Comparison of ENCODE assay signal across 19 cellular contexts in genomic region chr3:34183581-34184313, GRCh38.
DNase-seq lines count a peak whose midpoint lies in the region; ATAC-seq and TF ChIP-seq lines count a peak whose summit lies in the region.
"Had no signal": no experiment of that assay in that cellular context is flagged by ENCODE, and none has a peak within 500 bp of the region (broad histone marks: within the 10 kb centered on the region; RNA-seq: fewer than 3 reads in every experiment).

No MANE protein-coding gene starts in this region.

- peaks cover 8% of the 10 kb centered on the region for H3K4me1 Mint-ChIP-seq in mesothelial cell of epicardium
- H3K4me1 Mint-ChIP-seq: activated CD4-positive, alpha-beta T cell treated with anti-CD3 and anti-CD28 coated beads, Interleukin-2, amount 10 ng/mL, durations not matched to agents 7 days and 5 days had no signal

- no peak overlapping the region for H3K4me2 ChIP-seq in neuronal stem cell (ENCODE audit: insufficient read depth, low read length, poor library complexity, severe bottlenecking)

- no peak overlapping the region for H2AK5ac ChIP-seq in neuronal stem cell (ENCODE audit: low read depth, low read length)

- intact Hi-C loops in ascending aorta (cut with DNase I), result no loop called here

- H2BK15ac ChIP-seq in neuronal stem cell (ENCODE audit: low read length), result no peak overlapping the region

- H3K79me1 ChIP-seq in neuronal stem cell (ENCODE audit: low read depth, low read length), result no peaks in the 10 kb centered on the region

- peak overlapping the region; percentile 7 for H2AFZ ChIP-seq in neuronal stem cell (ENCODE audit: low read length)

- H3K4me3 ChIP-seq in neuronal stem cell (ENCODE audit: low read length in 2 of 2), result no peak overlapping the region
- no peak overlapping the region for H3K4me3 ChIP-seq in ascending aorta
- H3K4me3 ChIP-seq: pancreas, SK-N-MC, upper lobe of right lung had no signal

- H3K27me3 ChIP-seq in neuronal stem cell (ENCODE audit: control insufficient read depth in 3 of 3, insufficient read depth in 3 of 3, low read depth in 1 of 3, low read length in 3 of 3) (peaks cover 0 to 2% (median 0%) of the 10 kb centered on the region in 3 experiments), foreskin keratinocyte (no peaks in the 10 kb centered on the region), ascending aorta (no peaks in the 10 kb centered on the region)
- H3K27me3 ChIP-seq: BE2C, pancreas, upper lobe of right lung had no signal

- no peak overlapping the region for H3K9ac ChIP-seq in neuronal stem cell (ENCODE audit: low read depth, low read length, poor library complexity)

- no peak overlapping the region for H2BK120ac ChIP-seq in neuronal stem cell (ENCODE audit: low read depth, low read length)

- no peak overlapping the region for H3K4ac ChIP-seq in neuronal stem cell (ENCODE audit: low read length)

- H3K18ac ChIP-seq in neuronal stem cell (ENCODE audit: low read length), result no peak overlapping the region

- H4K8ac ChIP-seq in neuronal stem cell (ENCODE audit: low read depth, low read length), result no peak overlapping the region

- no peaks in the 10 kb centered on the region for H3K36me3 Mint-ChIP-seq in mesothelial cell of epicardium

- WGBS in neuronal stem cell (ENCODE audit: extremely low coverage in 2 of 2, insufficient read length in 2 of 2, insufficient replicate concordance in 1 of 2), 2 donors, result no CpG with 5 or more reads among the region's 10 CpGs

- H3K23ac ChIP-seq in neuronal stem cell (ENCODE audit: low read depth, low read length, poor library complexity), result no peak overlapping the region

- H3K27ac ChIP-seq in VCaP, result peak overlapping the region; percentile 87
- H3K27ac ChIP-seq in neuronal stem cell (replicated peaks; ENCODE audit: low read length), result no peak overlapping the region
- H3K27ac ChIP-seq in foreskin keratinocyte, result no peak overlapping the region
- H3K27ac ChIP-seq in ascending aorta, result no peak overlapping the region
- H3K27ac ChIP-seq: pancreas, SK-N-MC, upper lobe of right lung had no signal

- no peaks in the 10 kb centered on the region for H3K9me3 Mint-ChIP-seq in mesothelial cell of epicardium
- H3K9me3 Mint-ChIP-seq: activated CD4-positive, alpha-beta T cell treated with anti-CD3 and anti-CD28 coated beads, Interleukin-2, amount 10 ng/mL, durations not matched to agents 7 days and 5 days had no signal

- H3K14ac ChIP-seq in neuronal stem cell (ENCODE audit: low read length), result no peak overlapping the region

- TF ChIP-seq CTCF in VCaP (conservative IDR thresholded peaks at IDR 0.05), result no peak
- TF ChIP-seq CTCF in foreskin keratinocyte (conservative IDR thresholded peaks at IDR 0.05), result no peak
- TF ChIP-seq CTCF in ascending aorta (IDR thresholded peaks at IDR 0.05), result no peak
- no peak for TF ChIP-seq CTCF in mesothelial cell of epicardium (IDR thresholded peaks at IDR 0.05; ENCODE audit: unreplicated experiment)

- ATAC-seq in foreskin keratinocyte, result no peak
- ATAC-seq: left ventricle myocardium superior, pancreas, upper lobe of right lung had no signal

- no peaks in the 10 kb centered on the region for H3K36me3 ChIP-seq in neuronal stem cell (replicated peaks in 1 of 2; ENCODE audit: control insufficient read depth in 2 of 2, insufficient read depth in 2 of 2, low read length in 2 of 2)
- H3K36me3 ChIP-seq in ascending aorta, result no peaks in the 10 kb centered on the region
- H3K36me3 ChIP-seq: BE2C, pancreas, upper lobe of right lung had no signal

- H3K27me3 Mint-ChIP-seq in mesothelial cell of epicardium (ENCODE audit: low read depth), result peaks cover 17% of the 10 kb centered on the region

- H3K9me3 ChIP-seq in neuronal stem cell (replicated peaks in 1 of 2; ENCODE audit: control insufficient read depth in 2 of 2, insufficient read depth in 1 of 2, low read depth in 1 of 2, low read length in 2 of 2) (no peaks in the 10 kb centered on the region), ascending aorta (no peaks in the 10 kb centered on the region)
- H3K9me3 ChIP-seq: BE2C, pancreas, upper lobe of right lung had no signal

- no peaks in the 10 kb centered on the region for H3K4me1 ChIP-seq in neuronal stem cell (ENCODE audit: control insufficient read depth in 2 of 2, insufficient read depth in 1 of 2, low read depth in 1 of 2, low read length in 2 of 2)
- H3K4me1 ChIP-seq in foreskin keratinocyte, result no peaks in the 10 kb centered on the region
- no peaks in the 10 kb centered on the region for H3K4me1 ChIP-seq in ascending aorta
- H3K4me1 ChIP-seq: BE2C, pancreas, upper lobe of right lung had no signal

- no peak overlapping the region for H2BK12ac ChIP-seq in neuronal stem cell (ENCODE audit: low read length)

- no peak overlapping the region for H4K91ac ChIP-seq in neuronal stem cell (ENCODE audit: low read depth, low read length, poor library complexity)

- no peak overlapping the region for H2BK5ac ChIP-seq in neuronal stem cell (ENCODE audit: low read length)

- H3K27ac Mint-ChIP-seq in mesothelial cell of epicardium, result no peak overlapping the region
- H3K27ac Mint-ChIP-seq: activated CD4-positive, alpha-beta T cell treated with anti-CD3 and anti-CD28 coated beads, Interleukin-2, amount 10 ng/mL, durations not matched to agents 7 days and 5 days had no signal

- H3K4me3 Mint-ChIP-seq in mesothelial cell of epicardium, result no peak overlapping the region
- H3K4me3 Mint-ChIP-seq: activated CD4-positive, alpha-beta T cell treated with anti-CD3 and anti-CD28 coated beads, Interleukin-2, amount 10 ng/mL, durations not matched to agents 7 days and 5 days had no signal

- peak; percentile 17 for DNase-seq in DMS53 (lab: John Stamatoyannopoulos, UW)
- no peak for DNase-seq in DMS53 treated with DMSO at 0.1 percent for 48 hours (lab: John Stamatoyannopoulos, UW; ENCODE audit: unreplicated experiment)
- peak; percentile 70 for DNase-seq in NCI-H2171 (lab: John Stamatoyannopoulos, UW)
- DNase-seq in neuronal stem cell (ENCODE audit: low spot score), result no peak
- DNase-seq in foreskin keratinocyte, result no peak
- no peak for DNase-seq in ascending aorta (ENCODE audit: low spot score in 2 of 2)
- DNase-seq in mesothelial cell of epicardium (ENCODE audit: low spot score in 2 of 2, unreplicated experiment in 2 of 2), result no peak
- DNase-seq: 8988T; activated CD4-positive, alpha-beta T cell treated with anti-CD3 and anti-CD28 coated beads, Interleukin-2, amount 10 ng/mL, durations not matched to agents 7 days and 5 days; activated CD8-positive, alpha-beta memory T cell treated with anti-CD3 and anti-CD28 coated beads, Interleukin-2, amount 50 U/mL, for 48 hours; BE2C; foreskin melanocyte; left ventricle myocardium superior; pancreas; stimulated activated CD4-positive, alpha-beta T cell treated with anti-CD3 and anti-CD28 coated beads, Interleukin-2, amount 100 ng/mL, for 24 hours; T1000; upper lobe of right lung had no signal

Comparison
In these comparisons a context has a peak if more than half of its experiments do, and no peak if none do; other contexts are left out.
1. DNase-seq: peak in DMS53 (single experiment) and NCI-H2171 (single experiment); none in DMS53 treated with DMSO at 0.1 percent for 48 hours (single experiment), neuronal stem cell (single experiment), foreskin keratinocyte (0 of 2), ascending aorta (0 of 2) and mesothelial cell of epicardium (0 of 2).